11 cellular contexts compared by ENCODE assay signal in genomic region chr12:795305-795704, GRCh38.
DNase-seq lines count a peak whose midpoint lies in the region; ATAC-seq and TF ChIP-seq lines count a peak whose summit lies in the region.
"Had no signal": no experiment of that assay in that cellular context is flagged by ENCODE, and none has a peak within 500 bp of the region (broad histone marks: within the 10 kb centered on the region; RNA-seq: fewer than 3 reads in every experiment).

No MANE protein-coding gene starts in this region.

- TF ChIP-seq CTCF in HEK293 (tag by site-specific recombination; IDR thresholded peaks at IDR 0.05) (no peak), WERI-Rb-1 (IDR thresholded peaks at IDR 0.05; ENCODE audit: low read depth, low read length) (no peak)

- H3K36me3 ChIP-seq in HEK293 (ENCODE audit: control insufficient read depth in 2 of 2, insufficient read depth in 1 of 2, low read length in 2 of 2) (peaks cover 0 to 5% of the 10 kb centered on the region in 2 experiments; a peak in 1 of 3 replicates), WERI-Rb-1 (no peaks in the 10 kb centered on the region; the same call in 1 of the 2 replicates)
- H3K36me3 ChIP-seq: thyroid gland had no signal

- peaks cover 29% of the 10 kb centered on the region for H3K4me1 ChIP-seq in HEK293 (ENCODE audit: control insufficient read depth, insufficient read depth, low read length)

- POLR2A ChIA-PET in HEK293 (lab: Yijun Ruan, JAX) = no interaction called here

- peak overlapping the region; percentile 25; the same call in 1 of the 2 replicates for H3K27ac ChIP-seq in HEK293 (ENCODE audit: extremely low read depth, low read depth, low read length)
- no peak overlapping the region for H3K27ac ChIP-seq in WERI-Rb-1
- H3K27ac ChIP-seq: thyroid gland had no signal

- ATAC-seq in HG03571 (IDR thresholded peaks at IDR 0.05; ENCODE audit: unreplicated experiment) = no peak
- ATAC-seq: HCT116 had no signal

- H3K4me3 ChIP-seq in HEK293 (ENCODE audit: low read depth, low read length) (no peak overlapping the region), WERI-Rb-1 (ENCODE audit: low read depth, low read length) (no peak overlapping the region)
- H3K4me3 ChIP-seq: MG63, thyroid gland had no signal

- H3K9me3 ChIP-seq in HEK293 (ENCODE audit: control insufficient read depth, insufficient read depth, low read depth, low read length) = no peaks in the 10 kb centered on the region
- no peaks in the 10 kb centered on the region for H3K9me3 ChIP-seq in WERI-Rb-1 (ENCODE audit: severe bottlenecking)
- H3K9me3 ChIP-seq: MG63, thyroid gland had no signal

- CTCF ChIA-PET in HEK293 (lab: Yijun Ruan, JAX) = interaction anchor here (0.6 to 1.1 kb wide), 2 partner anchors 19 to 43 kb away, joined by 3 read pairs; no protein-coding TSS in a partner anchor

- no peaks in the 10 kb centered on the region for H3K27me3 ChIP-seq in WERI-Rb-1 (ENCODE audit: insufficient read depth, low read depth, severe bottlenecking)
- H3K27me3 ChIP-seq: MG63, thyroid gland had no signal

- DNase-seq in activated CD4-positive, CD25-positive, alpha-beta regulatory T cell treated with anti-CD3 and anti-CD28 coated beads, Interleukin-2, amount 50 U/mL, for 72 hours = peak; percentile 41
- DNase-seq in amniotic epithelial cell (ENCODE audit: low read depth) (peak; percentile 82), WERI-Rb-1 (no peak), NCI-H187 treated with DMSO at 0.1 percent for 48 hours (lab: John Stamatoyannopoulos, UW) (no peak), NCI-H510A (lab: John Stamatoyannopoulos, UW) (no peak)
- peak; percentile 56 to 73 (median 68) for DNase-seq in stimulated activated CD4-positive, alpha-beta T cell treated with anti-CD3 and anti-CD28 coated beads, TNF-alpha, amount 100 ng/mL, for 24 hours (ENCODE audit: low read depth in 3 of 3)
- DNase-seq: MG63 had no signal

TF ChIP-seq in HEK293, 187 proteins besides CTCF, POLR2A, EP300 and RAD21:
- no peak for TF ChIP-seq ZNF658 (tag by site-specific recombination; IDR thresholded peaks at IDR 0.05)
- no peak for TF ChIP-seq ZNF571 (tag by site-specific recombination; IDR thresholded peaks at IDR 0.05)
- no peak for TF ChIP-seq ZSCAN30 (tag by site-specific recombination; IDR thresholded peaks at IDR 0.05)
- TF ChIP-seq ZNF416 (tag by site-specific recombination; IDR thresholded peaks at IDR 0.05) = no peak
- no peak for TF ChIP-seq ZNF654 (tag by site-specific recombination; IDR thresholded peaks at IDR 0.05; ENCODE audit: low read depth)
- TF ChIP-seq ZNF214 (tag by site-specific recombination; IDR thresholded peaks at IDR 0.05; ENCODE audit: borderline replicate concordance) = no peak
- no peak for TF ChIP-seq ZNF704 (tag by site-specific recombination; IDR thresholded peaks at IDR 0.05)
- peak; percentile 89 for TF ChIP-seq BCL6B (tag by site-specific recombination; IDR thresholded peaks at IDR 0.05)
- 0 out of 2 replicates have a peak, but pooled peaks have one; percentile 11 for TF ChIP-seq PATZ1 (tag by site-specific recombination; IDR thresholded peaks at IDR 0.05)
- no peak for TF ChIP-seq ZNF292 (tag by site-specific recombination; IDR thresholded peaks at IDR 0.05; ENCODE audit: borderline replicate concordance, low read depth)
- no peak for TF ChIP-seq YY1 (tag by site-specific recombination; IDR thresholded peaks at IDR 0.05)
- TF ChIP-seq ZNF558 (tag by site-specific recombination; IDR thresholded peaks at IDR 0.05) = 0 out of 2 replicates have a peak, but pooled peaks have one; percentile 37
- TF ChIP-seq ZNF692 (tag by site-specific recombination; IDR thresholded peaks at IDR 0.05) = no peak
- no peak for TF ChIP-seq ZNF423 (tag by site-specific recombination; IDR thresholded peaks at IDR 0.05)
- TF ChIP-seq ZEB2 (tag by site-specific recombination; IDR thresholded peaks at IDR 0.05) = 0 out of 2 replicates have a peak, but pooled peaks have one; percentile 24
- no peak for TF ChIP-seq BCL11B (tag by site-specific recombination; IDR thresholded peaks at IDR 0.05; ENCODE audit: low read depth)
- no peak for TF ChIP-seq MYNN (tag by site-specific recombination; IDR thresholded peaks at IDR 0.05; ENCODE audit: borderline replicate concordance)
- TF ChIP-seq ZBTB1 (tag by site-specific recombination; IDR thresholded peaks at IDR 0.05) = no peak
- TF ChIP-seq ZNF670 (tag by site-specific recombination; IDR thresholded peaks at IDR 0.05; ENCODE audit: low read depth) = no peak

Comparison
In these comparisons a context has a peak if more than half of its experiments do, and no peak if none do; other contexts are left out.
1. DNase-seq: peak in activated CD4-positive, CD25-positive, alpha-beta regulatory T cell treated with anti-CD3 and anti-CD28 coated beads, Interleukin-2, amount 50 U/mL, for 72 hours (single experiment), amniotic epithelial cell (single experiment) and stimulated activated CD4-positive, alpha-beta T cell treated with anti-CD3 and anti-CD28 coated beads, TNF-alpha, amount 100 ng/mL, for 24 hours (3 of 3); none in WERI-Rb-1 (single experiment), NCI-H187 treated with DMSO at 0.1 percent for 48 hours (single experiment) and NCI-H510A (single experiment).